In genomic region chr11:44079376-44079775, GRCh38 we compare ENCODE assay signal across 1 cellular context.
TF ChIP-seq lines count a peak whose summit lies in the region.

No MANE protein-coding gene starts in this region.

TF ChIP-seq in HepG2, 621 proteins besides CTCF, POLR2A, EP300 and RAD21:
- TF ChIP-seq HNRNPLL (IDR thresholded peaks at IDR 0.05; ENCODE audit: low read depth, low read length, poor library complexity, severe bottlenecking) (no peak), NCOR1 (IDR thresholded peaks at IDR 0.05; ENCODE audit: borderline replicate concordance, low read length) (no peak), ZNF772 (CRISPR knock-in tag; IDR thresholded peaks at IDR 0.05) (no peak), ZFP62 (CRISPR knock-in tag; IDR thresholded peaks at IDR 0.05) (no peak), ZNF605 (CRISPR knock-in tag; IDR thresholded peaks at IDR 0.05) (no peak), ONECUT2 (CRISPR knock-in tag; IDR thresholded peaks at IDR 0.05) (no peak), BCLAF1 (IDR thresholded peaks at IDR 0.05) (no peak), PPARG (CRISPR knock-in tag; conservative IDR thresholded peaks at IDR 0.05) (no peak), IRF2 (CRISPR knock-in tag; IDR thresholded peaks at IDR 0.05) (no peak), HOXA9 (CRISPR knock-in tag; IDR thresholded peaks at IDR 0.05; ENCODE audit: borderline replicate concordance) (no peak), RNF219 (CRISPR knock-in tag; IDR thresholded peaks at IDR 0.05) (no peak), RFXAP (CRISPR knock-in tag; IDR thresholded peaks at IDR 0.05; ENCODE audit: borderline replicate concordance) (no peak), ZNF263 (CRISPR knock-in tag; IDR thresholded peaks at IDR 0.05) (no peak)
